ENCODE assay signal across 14 cellular contexts in the genomic region with DNA sequence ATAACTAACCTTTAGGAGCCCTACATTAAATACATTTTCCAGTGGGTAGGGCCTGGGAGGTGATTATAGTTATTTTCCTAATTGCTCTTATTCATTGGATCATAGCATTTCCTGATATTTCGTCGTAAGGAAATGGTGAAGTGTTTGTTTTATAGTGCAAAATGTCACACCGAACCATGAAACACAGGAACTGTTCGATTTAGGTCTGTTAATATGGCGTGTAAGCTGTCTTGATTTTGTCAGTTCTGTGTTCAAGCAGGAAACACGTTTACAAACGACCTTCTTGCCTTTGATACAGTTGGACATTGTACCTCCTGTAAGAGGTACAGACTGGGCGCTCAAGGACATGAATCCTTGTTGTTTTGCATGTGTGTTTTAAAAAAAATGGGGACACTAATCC. TPM values are rescaled to one million over a fixed set of nuclear protein-coding genes. Genes with fewer than 3 reads are reported as not detected.
"Had no signal": no experiment of that assay in that cellular context is flagged by ENCODE, and none has a peak within 500 bp of the region (broad histone marks: within the 10 kb centered on the region; RNA-seq: fewer than 3 reads in every experiment).

No MANE protein-coding gene starts in this region.

- DNase-seq: activated B cell treated with CpG ODN at 0.5 μM for 24 hours; activated CD4-positive, alpha-beta T cell treated with anti-CD3 and anti-CD28 coated beads, Interleukin-2, amount 50 U/mL, for 1 hour; activated CD8-positive, alpha-beta memory T cell treated with anti-CD3 and anti-CD28 coated beads, Interleukin-2, amount 10 ng/mL, durations not matched to agents 7 days and 5 days; activated naive CD4-positive, alpha-beta T cell treated with anti-CD3 and anti-CD28 coated beads for 36 hours; anterior cingulate cortex; lower lobe of right lung; midbrain; substantia nigra; trophoblast cell had no signal

- H3K4me3 Mint-ChIP-seq: activated B cell treated with CpG ODN at 0.5 μM for 24 hours; activated CD8-positive, alpha-beta memory T cell treated with anti-CD3 and anti-CD28 coated beads, Interleukin-2, amount 10 ng/mL, durations not matched to agents 7 days and 5 days; activated naive CD4-positive, alpha-beta T cell treated with anti-CD3 and anti-CD28 coated beads for 36 hours had no signal

- H3K9me3 ChIP-seq: esophagus muscularis mucosa, lower lobe of right lung had no signal

- H3K27me3 Mint-ChIP-seq: activated B cell treated with CpG ODN at 0.5 μM for 24 hours; activated CD8-positive, alpha-beta memory T cell treated with anti-CD3 and anti-CD28 coated beads, Interleukin-2, amount 10 ng/mL, durations not matched to agents 7 days and 5 days had no signal

- H3K27me3 ChIP-seq: esophagus muscularis mucosa had no signal

- ATAC-seq: activated CD8-positive, alpha-beta memory T cell treated with anti-CD3 and anti-CD28 coated beads, Interleukin-2, amount 10 ng/mL, durations not matched to agents 7 days and 5 days; lower lobe of right lung had no signal

- H3K4me3 ChIP-seq: esophagus muscularis mucosa, lower lobe of right lung had no signal

- H3K27ac ChIP-seq: esophagus muscularis mucosa, lower lobe of right lung had no signal

- H3K27ac Mint-ChIP-seq: activated B cell treated with CpG ODN at 0.5 μM for 24 hours; activated CD8-positive, alpha-beta memory T cell treated with anti-CD3 and anti-CD28 coated beads, Interleukin-2, amount 10 ng/mL, durations not matched to agents 7 days and 5 days; activated naive CD4-positive, alpha-beta T cell treated with anti-CD3 and anti-CD28 coated beads for 36 hours had no signal

- H3K9me3 Mint-ChIP-seq: activated B cell treated with CpG ODN at 0.5 μM for 24 hours; activated naive CD4-positive, alpha-beta T cell treated with anti-CD3 and anti-CD28 coated beads for 36 hours had no signal

RNA-seq across cellular contexts. Expression of gene IL2RA, which starts 41.4 kb away (rescaled TPM):
- total RNA-seq: cerebellum, dermis microvascular lymphatic vessel endothelial cell, fibroblast of villous mesenchyme, skeletal muscle tissue had no signal
